In genomic region chr1:43455205-43455889, GRCh38 we compare ENCODE assay signal across 10 cellular contexts. TPM values are rescaled to one million over a fixed set of nuclear protein-coding genes. Genes with fewer than 3 reads are reported as not detected.
DNase-seq lines count a peak whose midpoint lies in the region; ATAC-seq, FAIRE-seq and TF ChIP-seq lines count a peak whose summit lies in the region.
"Had no signal": no experiment of that assay in that cellular context is flagged by ENCODE, and none has a peak within 500 bp of the region (broad histone marks: within the 10 kb centered on the region; RNA-seq: fewer than 3 reads in every experiment).

No MANE protein-coding gene starts in this region.

- H3K9me1 ChIP-seq in keratinocyte (ENCODE audit: control insufficient read depth, extremely low read depth, insufficient read depth, low read length), result no peaks in the 10 kb centered on the region

- H3K36me3 Mint-ChIP-seq in WTC11, result peaks cover 26% of the 10 kb centered on the region

- H3K27ac ChIP-seq in keratinocyte (ENCODE audit: control insufficient read depth, insufficient read depth, low read length) (no peak overlapping the region), rectal smooth muscle tissue (ENCODE audit: low read depth, low read length) (no peak overlapping the region)

- H3K27me3 ChIP-seq in Loucy (ENCODE audit: insufficient read depth, low read length, poor library complexity, severe bottlenecking) (peaks cover 26% of the 10 kb centered on the region), keratinocyte (ENCODE audit: control insufficient read depth, extremely low read depth, insufficient read depth, low read length) (no peaks in the 10 kb centered on the region), rectal smooth muscle tissue (ENCODE audit: control insufficient read depth, insufficient read depth, low read length) (no peaks in the 10 kb centered on the region)
- H3K27me3 ChIP-seq: uterus had no signal

- H3K36me3 ChIP-seq in Loucy (ENCODE audit: insufficient read depth, low read length), result peaks cover 14% of the 10 kb centered on the region; the same call in 1 of the 2 replicates
- peaks cover 12 to 20% of the 10 kb centered on the region in 2 experiments for H3K36me3 ChIP-seq in keratinocyte (ENCODE audit: control insufficient read depth in 2 of 2, extremely low read depth in 1 of 2, insufficient read depth in 2 of 2, low read length in 2 of 2)
- H3K36me3 ChIP-seq in rectal smooth muscle tissue (ENCODE audit: control insufficient read depth, insufficient read depth, low read length), result peaks cover 14% of the 10 kb centered on the region
- H3K36me3 ChIP-seq: uterus had no signal

- H3K79me2 ChIP-seq in Loucy (ENCODE audit: insufficient read depth, low read length), result peaks cover 23% of the 10 kb centered on the region
- H3K79me2 ChIP-seq in keratinocyte (ENCODE audit: control insufficient read depth, insufficient read depth, low read length), result peaks cover 5% of the 10 kb centered on the region

- no peaks in the 10 kb centered on the region for H3K9me2 ChIP-seq in Loucy (replicated peaks; ENCODE audit: low read depth, low read length)

- FAIRE-seq in keratinocyte (lab: Jason Lieb, UNC), result no peak
- FAIRE-seq: G401.6 had no signal

- peaks cover 23% of the 10 kb centered on the region for H3K4me1 Mint-ChIP-seq in WTC11

- H3K9me3 Mint-ChIP-seq in WTC11, result 0 out of 2 replicates have a peak, but pooled peaks cover 3% of the 10 kb centered on the region
- H3K9me3 Mint-ChIP-seq: CD8-positive, alpha-beta T cell had no signal

- H3K4me2 ChIP-seq in Loucy (ENCODE audit: low read depth, low read length, poor library complexity, severe bottlenecking) (peak overlapping the region; percentile 92), keratinocyte (ENCODE audit: control insufficient read depth, extremely low read depth, insufficient read depth, low read depth, low read length) (peak overlapping the region; percentile 97)

- H3K27ac Mint-ChIP-seq in WTC11, result no peak overlapping the region

- no peak for TF ChIP-seq CTCF in Loucy (conservative IDR thresholded peaks at IDR 0.05; ENCODE audit: low read length)
- TF ChIP-seq CTCF in WTC11 (IDR thresholded peaks at IDR 0.05), result no peak
- no peak for TF ChIP-seq CTCF in keratinocyte (optimal IDR thresholded peaks at IDR 0.05 in 1 of 3, IDR thresholded peaks at IDR 0.05 in 1 of 3, conservative IDR thresholded peaks at IDR 0.05 in 1 of 3; ENCODE audit: extremely low read depth in 1 of 3, insufficient read depth in 2 of 3, low read length in 3 of 3)

- dilution Hi-C loops in keratinocyte (cut with MboI; ENCODE audit: extremely low pct_ligation_motif_present, low sequenced_read_pairs), result no loop called here

- peaks cover 35% of the 10 kb centered on the region for H3K27me3 Mint-ChIP-seq in WTC11 (ENCODE audit: low read depth)

- no peaks in the 10 kb centered on the region for H4K20me1 ChIP-seq in Loucy (ENCODE audit: insufficient read depth, low read length, poor library complexity, severe bottlenecking)
- H4K20me1 ChIP-seq in keratinocyte (ENCODE audit: control insufficient read depth, extremely low read depth, insufficient read depth, low read length), result no peaks in the 10 kb centered on the region

- H3K9ac ChIP-seq in Loucy (ENCODE audit: low read depth, low read length, poor library complexity, severe bottlenecking) (no peak overlapping the region), keratinocyte (ENCODE audit: control insufficient read depth, extremely low read depth, insufficient read depth, low read length) (no peak overlapping the region), rectal smooth muscle tissue (ENCODE audit: low read length) (no peak overlapping the region)

- H2AFZ ChIP-seq in Loucy (ENCODE audit: low read length) (peak overlapping the region; percentile 76; the same call in 1 of the 2 replicates), keratinocyte (ENCODE audit: control insufficient read depth, low read length) (no peak overlapping the region)

- H3K4me1 ChIP-seq in Loucy (ENCODE audit: insufficient read depth, low read length, poor library complexity, severe bottlenecking) (peaks cover 20% of the 10 kb centered on the region), keratinocyte (ENCODE audit: control insufficient read depth, extremely low read depth, insufficient read depth, low read length) (peaks cover 25% of the 10 kb centered on the region), rectal smooth muscle tissue (ENCODE audit: control insufficient read depth, insufficient read depth, low read length) (peaks cover 9% of the 10 kb centered on the region)
- H3K4me1 ChIP-seq: uterus had no signal

- peak overlapping the region; percentile 28; the same call in 1 of the 2 replicates for H3K4me3 Mint-ChIP-seq in WTC11

- DNase-seq in WTC11 (ENCODE audit: low spot score) (no peak), keratinocyte (ENCODE audit: low read depth, low spot score) (no peak), SHP77 (lab: John Stamatoyannopoulos, UW) (no peak), activated T-cell treated with anti-CD3 and anti-CD28 coated beads for 4 hours (no peak), NCI-H82 (lab: John Stamatoyannopoulos, UW) (no peak)

- POLR2A ChIA-PET in WTC11 (lab: Charles Lee), result interaction anchor here (1.2 kb wide), 1 partner anchor 195 kb away, joined by 4 read pairs; the partner anchor contains the start of gene KDM4A

- H3F3A ChIP-seq in Loucy (ENCODE audit: low read depth), result no peaks in the 10 kb centered on the region

- no peaks in the 10 kb centered on the region for H3K9me3 ChIP-seq in Loucy (ENCODE audit: insufficient read depth, low read depth, low read length)
- no peaks in the 10 kb centered on the region for H3K9me3 ChIP-seq in keratinocyte (ENCODE audit: control insufficient read depth, low read depth, low read length)
- H3K9me3 ChIP-seq: uterus had no signal

- ATAC-seq in WTC11, result no peak

- CTCF ChIA-PET in WTC11 (lab: Charles Lee), result interaction anchor here (1.2 to 2.5 kb wide), 4 partner anchors 95 to 308 kb away, joined by 3 to 14 read pairs (median 4); no protein-coding TSS in a partner anchor

- H3K4me3 ChIP-seq in Loucy (ENCODE audit: low read length, poor library complexity, severe bottlenecking), result peak overlapping the region; percentile 92
- no peak overlapping the region for H3K4me3 ChIP-seq in keratinocyte (ENCODE audit: control insufficient read depth in 2 of 3, extremely low read depth in 1 of 3, insufficient read depth in 2 of 3, low read depth in 1 of 3, low read length in 3 of 3)
- peak overlapping the region; percentile 23 for H3K4me3 ChIP-seq in rectal smooth muscle tissue (ENCODE audit: low read length)

TF ChIP-seq in WTC11, 78 proteins besides CTCF, POLR2A, EP300 and RAD21 (continues in another document):
- no peak for TF ChIP-seq AR (CRISPR knock-in tag; IDR thresholded peaks at IDR 0.05)
- TF ChIP-seq ZNF219 (CRISPR knock-in tag; IDR thresholded peaks at IDR 0.05; ENCODE audit: borderline replicate concordance), result no peak
- no peak for TF ChIP-seq ZNF396 (CRISPR knock-in tag; IDR thresholded peaks at IDR 0.05; ENCODE audit: borderline replicate concordance)
- TF ChIP-seq, protein P1, sequence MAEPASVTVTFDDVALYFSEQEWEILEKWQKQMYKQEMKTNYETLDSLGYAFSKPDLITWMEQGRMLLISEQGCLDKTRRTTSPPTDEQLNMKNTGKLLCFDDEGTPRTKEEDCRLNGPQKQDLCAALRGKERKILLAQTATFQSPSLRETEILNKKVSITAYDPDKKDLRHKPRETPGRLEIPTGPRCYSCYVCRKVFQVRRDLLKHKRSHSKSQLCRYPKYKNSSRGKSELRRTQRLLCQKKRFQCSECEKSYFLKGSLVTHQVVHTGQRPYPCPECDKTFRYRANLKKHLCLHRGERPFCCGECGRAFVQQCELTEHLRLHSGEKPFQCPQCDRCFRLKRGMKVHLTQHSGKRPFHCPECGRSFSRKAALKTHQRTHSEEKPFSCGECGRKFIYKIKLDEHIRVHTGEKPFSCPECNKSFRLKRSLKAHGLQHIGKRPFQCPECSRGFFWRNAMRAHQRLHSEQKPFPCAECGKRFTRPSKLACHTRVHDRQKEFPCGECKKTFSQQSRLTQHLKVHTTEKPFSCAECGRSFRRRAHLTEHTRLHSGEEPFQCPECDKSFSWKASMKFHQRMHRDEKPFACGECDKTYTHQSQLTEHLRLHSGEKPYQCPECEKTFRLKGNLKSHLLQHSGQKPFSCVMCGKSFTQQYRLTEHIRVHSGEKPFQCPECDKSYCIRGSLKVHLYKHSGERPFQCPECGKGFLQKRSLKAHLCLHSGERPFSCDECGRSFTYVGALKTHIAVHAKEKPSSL (CRISPR knock-in tag; conservative IDR thresholded peaks at IDR 0.05), result no peak

RNA-seq across cellular contexts. Expression of gene HYI, which starts 1.6 kb away (rescaled TPM):
- 23.2 to 24.5 TPM (median 24.2 TPM) in 3 replicates for total RNA-seq in WTC11 (2021)
- polyA plus RNA-seq in keratinocyte, result 26.4 to 39.6 TPM (median 26.9 TPM) in 3 replicates
- polyA plus RNA-seq in keratinocyte (2011; ENCODE audit: low read depth), result 10.9 TPM
- polyA plus RNA-seq in keratinocyte (2011; cell fraction: cytosol; rRNA removed), result 11.1 and 17.7 TPM in 2 replicates
- 45.3 and 56.9 TPM in 2 replicates for polyA plus RNA-seq in keratinocyte (2011; cell fraction: nucleus; rRNA removed)
- polyA plus RNA-seq in keratinocyte (2012; ENCODE audit: low replicate concordance), result 12.9 and 43.6 TPM in 2 replicates
- 6.2 to 27.3 TPM (median 13.6 TPM) in 3 replicates for polyA minus RNA-seq in keratinocyte
- 11.1 TPM for polyA minus RNA-seq in keratinocyte (2011; cell fraction: cytosol; rRNA and poly(A)+ RNA removed)
- polyA minus RNA-seq in keratinocyte (2011; cell fraction: nucleus; rRNA and poly(A)+ RNA removed), result 4.9 and 7.2 TPM in 2 replicates

Comparison
In these comparisons a context has a peak if more than half of its experiments do, and no peak if none do; other contexts are left out.
1. H3K4me3 ChIP-seq: peak in Loucy (single experiment) and rectal smooth muscle tissue (single experiment); none in keratinocyte (0 of 3).